Comparison of ENCODE assay signal across 1 cellular context in the genomic region with DNA sequence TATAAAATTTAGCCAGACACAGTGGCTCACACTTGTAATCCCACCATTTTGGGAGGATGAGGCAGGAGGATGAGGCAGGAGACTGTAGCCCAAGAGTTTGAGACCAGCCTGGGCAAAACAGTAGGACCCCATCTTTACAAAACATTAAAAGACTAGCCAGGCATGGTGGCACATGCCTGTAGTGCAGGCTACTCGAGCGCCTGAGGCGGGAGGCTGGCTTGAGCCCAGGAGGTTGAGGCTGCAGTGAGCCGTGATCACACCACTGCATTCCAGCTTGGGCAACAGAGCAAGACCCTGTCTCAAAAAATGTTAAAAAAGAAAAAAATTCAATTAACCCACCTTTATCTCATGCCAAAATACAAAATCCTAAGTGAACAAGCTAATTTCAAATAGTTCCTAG.
TF ChIP-seq lines count a peak whose summit lies in the region.

No MANE protein-coding gene starts in this region.

TF ChIP-seq in A549, 52 proteins besides CTCF, POLR2A, EP300 and RAD21 (continued from another document):
- TF ChIP-seq, protein P1, sequence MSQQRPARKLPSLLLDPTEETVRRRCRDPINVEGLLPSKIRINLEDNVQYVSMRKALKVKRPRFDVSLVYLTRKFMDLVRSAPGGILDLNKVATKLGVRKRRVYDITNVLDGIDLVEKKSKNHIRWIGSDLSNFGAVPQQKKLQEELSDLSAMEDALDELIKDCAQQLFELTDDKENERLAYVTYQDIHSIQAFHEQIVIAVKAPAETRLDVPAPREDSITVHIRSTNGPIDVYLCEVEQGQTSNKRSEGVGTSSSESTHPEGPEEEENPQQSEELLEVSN (IDR thresholded peaks at IDR 0.05; ENCODE audit: borderline replicate concordance, low read depth): no peak
- TF ChIP-seq EHF (CRISPR knock-in tag; IDR thresholded peaks at IDR 0.05) (no peak), NPAS2 (CRISPR knock-in tag; IDR thresholded peaks at IDR 0.05; ENCODE audit: borderline replicate concordance) (no peak), JUN (IDR thresholded peaks at IDR 0.05) (no peak)
